In the genomic region with DNA sequence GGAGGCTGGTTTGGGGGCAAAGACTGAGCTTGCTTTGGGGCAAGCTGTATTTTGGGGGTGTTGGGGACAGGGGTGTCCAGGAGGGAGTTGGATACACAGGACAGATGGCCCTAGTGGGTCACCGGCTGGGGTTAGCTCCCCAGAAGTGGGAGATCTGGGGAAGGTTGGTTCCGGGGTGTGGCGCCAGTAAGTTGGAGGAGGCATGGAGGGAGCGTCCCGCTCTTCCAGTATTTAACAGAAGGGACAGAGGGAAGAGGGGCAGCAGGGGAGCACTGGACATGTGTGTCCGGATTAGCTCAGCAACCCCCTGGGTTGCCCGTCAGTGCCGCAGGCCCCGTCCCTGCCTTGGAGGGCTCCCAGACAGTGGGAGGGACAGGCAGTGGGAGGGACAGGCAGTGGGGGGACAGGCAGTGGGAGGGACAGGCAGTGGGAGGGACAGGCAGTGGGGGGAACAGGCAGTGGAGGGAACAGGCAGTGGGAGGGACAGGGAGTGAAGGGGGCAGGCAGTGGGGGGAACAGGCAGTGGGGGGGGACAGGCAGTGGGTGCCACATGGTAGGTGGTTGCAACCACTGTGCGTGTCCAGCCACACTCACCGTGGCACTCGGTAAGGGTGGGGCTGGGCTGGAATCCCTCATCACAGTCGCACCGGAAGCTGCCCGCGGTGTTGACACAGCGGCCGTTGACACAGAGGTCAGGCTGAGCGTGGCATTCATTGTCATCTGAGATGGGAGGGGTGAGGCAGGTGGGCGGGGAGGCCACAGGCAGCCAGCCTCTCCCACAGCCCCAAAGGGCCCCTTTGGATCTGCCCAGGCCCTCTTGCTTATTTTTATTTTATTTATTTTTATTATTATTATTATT, we compare ENCODE assay signal across 15 cellular contexts. TPM values are rescaled to one million over a fixed set of nuclear protein-coding genes. Genes with fewer than 3 reads are reported as not detected.
A peak's percentile ranks its signal among the peaks of the same experiment; 100 is the strongest.
DNase-seq lines count a peak whose midpoint lies in the region; ATAC-seq and TF ChIP-seq lines count a peak whose summit lies in the region.
"Had no signal": no experiment of that assay in that cellular context is flagged by ENCODE, and none has a peak within 500 bp of the region (broad histone marks: within the 10 kb centered on the region; RNA-seq: fewer than 3 reads in every experiment).

No MANE protein-coding gene starts in this region.

- TF ChIP-seq POLR2A in vagina (IDR thresholded peaks at IDR 0.05), result no peak

- DNase-seq in CMK (ENCODE audit: low read depth), result peak; percentile 72
- DNase-seq in HuH-7 (ENCODE audit: low spot score), result peak; percentile 81
- peak; percentile 12 for DNase-seq in RKO (ENCODE audit: low spot score)
- DNase-seq in left lobe of liver (ENCODE audit: low spot score), result no peak
- no peak for DNase-seq in islet precursor cell
- DNase-seq in vagina (ENCODE audit: extremely low spot score in 2 of 2), result no peak
- DNase-seq in SKM-1 treated with dmso at 0.1 percent for 144 hours (lab: John Stamatoyannopoulos, UW; ENCODE audit: unreplicated experiment), result no peak
- DNase-seq: activated CD4-positive, alpha-beta T cell treated with anti-CD3 and anti-CD28 coated beads for 4 hours; activated gamma-delta T cell treated with Interleukin-2 at 50 U/mL for 16 hours; cerebellar nuclear complex; kidney; NCI-H1436; stomach had no signal

- H3K9me3 ChIP-seq in vagina, result no peaks in the 10 kb centered on the region

- H3K27me3 ChIP-seq in vagina, result no peaks in the 10 kb centered on the region

- ATAC-seq in left lobe of liver (peak; percentile 71), GM21825 (IDR thresholded peaks at IDR 0.05; ENCODE audit: unreplicated experiment) (no peak)

- intact Hi-C loops in vagina (cut with DNase I), result no loop called here

- no peaks in the 10 kb centered on the region for H3K4me1 ChIP-seq in vagina
- H3K4me1 ChIP-seq: stomach had no signal

- no peaks in the 10 kb centered on the region for H3K36me3 ChIP-seq in vagina
- H3K36me3 ChIP-seq: stomach had no signal

- no peak overlapping the region for H3K27ac ChIP-seq in vagina
- H3K27ac ChIP-seq: stomach had no signal

- TF ChIP-seq CTCF in vagina (IDR thresholded peaks at IDR 0.05), result no peak

- H3K4me3 ChIP-seq in vagina, result no peak overlapping the region
- H3K4me3 ChIP-seq: stomach had no signal

RNA-seq across cellular contexts. Expression of gene CCL25, which starts 33.3 kb away (rescaled TPM):
- 0.30 TPM for total RNA-seq in left lobe of liver
- not detected for total RNA-seq in vagina
- total RNA-seq: kidney, omental fat pad had no signal

Comparison
In these comparisons a context has a peak if more than half of its experiments do, and no peak if none do; other contexts are left out.
1. DNase-seq: peak in CMK (single experiment), HuH-7 (single experiment) and RKO (single experiment); none in left lobe of liver (single experiment), islet precursor cell (single experiment), vagina (0 of 2) and SKM-1 treated with dmso at 0.1 percent for 144 hours (single experiment).